8 cellular contexts compared by ENCODE assay signal in the genomic region with DNA sequence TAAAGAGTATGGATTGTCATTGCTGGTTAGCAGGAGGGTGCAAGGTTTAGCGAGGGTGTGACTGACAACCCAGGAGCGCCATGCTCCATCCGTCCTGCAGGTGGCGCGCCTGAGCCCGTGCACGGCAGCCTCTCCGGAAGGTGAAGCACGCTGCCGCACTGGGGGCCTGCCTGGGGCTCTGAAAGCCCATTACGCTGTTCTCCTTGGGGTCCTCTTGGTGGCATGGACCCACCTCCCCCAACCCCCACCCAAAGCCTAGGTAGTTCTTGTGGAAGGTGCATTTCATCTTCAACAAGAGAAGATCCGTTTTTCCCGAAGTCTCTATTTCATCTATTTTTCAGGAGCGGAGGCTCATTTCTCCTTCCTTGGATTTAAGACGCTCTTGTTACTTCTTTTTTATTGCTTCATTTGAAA.
DNase-seq lines count a peak whose midpoint lies in the region; ATAC-seq and TF ChIP-seq lines count a peak whose summit lies in the region.

No MANE protein-coding gene starts in this region.

- peaks cover 14% of the 10 kb centered on the region for H3K4me1 ChIP-seq in PC-9 (replicated peaks; ENCODE audit: insufficient read depth)

- ATAC-seq in left ventricle myocardium superior (no peak), GM18498 (IDR thresholded peaks at IDR 0.05; ENCODE audit: unreplicated experiment) (no peak)

- no peaks in the 10 kb centered on the region for H3F3A ChIP-seq in PC-9 (ENCODE audit: insufficient read depth, low read depth)

- peaks cover 10% of the 10 kb centered on the region; the same call in 1 of the 2 replicates for H3K27me3 ChIP-seq in PC-9 (ENCODE audit: insufficient read depth, low read depth)

- DNase-seq in GM12865 (ENCODE audit: low read depth), result peak; percentile 23
- peak in 1 of 2 experiments; percentile 33 for DNase-seq in PC-9
- peak; percentile 43 for DNase-seq in activated gamma-delta T cell treated with Interleukin-2 at 50 U/mL for 16 hours
- DNase-seq in left ventricle myocardium superior, result peak; percentile 46
- peak; percentile 26 to 47 (median 41) for DNase-seq in stimulated activated CD4-positive, alpha-beta T cell treated with anti-CD3 and anti-CD28 coated beads, Interleukin-1b, Interleukin-23, amount 100 ng/mL, for 24 hours (ENCODE audit: low read depth in 4 of 4, low spot score in 1 of 4)
- DNase-seq in NCI-H69 (lab: John Stamatoyannopoulos, UW), result no peak
- no peak for DNase-seq in NOMO-1 treated with dmso at 0.1 percent for 144 hours (lab: John Stamatoyannopoulos, UW; ENCODE audit: unreplicated experiment)

- TF ChIP-seq CTCF in GM12865 (IDR thresholded peaks at IDR 0.05; ENCODE audit: insufficient read depth, low read depth, low read length, missing control alignments), result peak; percentile 88
- peak; percentile 86 for TF ChIP-seq CTCF in PC-9 (conservative IDR thresholded peaks at IDR 0.05)

- intact Hi-C loops in PC-9 (cut with micrococcal nuclease; ENCODE audit: unreplicated experiment) (loop anchor here (2.0 kb wide), 1 partner anchor 87 kb away; no protein-coding TSS in a partner anchor), left ventricle myocardium superior (cut with micrococcal nuclease) (no loop called here)

- CTCF ChIA-PET in PC-9 (lab: Charles Lee), result interaction anchor here (0.7 kb wide), 1 partner anchor 307 kb away, joined by 4 read pairs; no protein-coding TSS in a partner anchor

- H3K4me3 ChIP-seq in GM12865 (ENCODE audit: low read depth, low read length) (no peak overlapping the region), PC-9 (no peak overlapping the region)

- POLR2A ChIA-PET in PC-9 (lab: Charles Lee; ENCODE audit: unreplicated experiment), result no interaction called here

- peaks cover 13% of the 10 kb centered on the region; the same call in 1 of the 2 replicates for H3K9me3 ChIP-seq in PC-9 (ENCODE audit: insufficient read depth, low read depth)

- H3K27ac ChIP-seq in PC-9, result no peak overlapping the region

- no peaks in the 10 kb centered on the region for H3K36me3 ChIP-seq in PC-9 (ENCODE audit: low read depth)

- no peak overlapping the region for H3K4me2 ChIP-seq in PC-9

- BruUV-seq in PC-9 (replicated peaks; lab: Mats Ljungman, UMichigan), result no TSS peak

- no peaks in the 10 kb centered on the region for H3K79me2 ChIP-seq in PC-9 (ENCODE audit: low read depth)

- H3K9me2 ChIP-seq in PC-9 (ENCODE audit: insufficient read depth), result no peaks in the 10 kb centered on the region

- no peaks in the 10 kb centered on the region for H4K20me1 ChIP-seq in PC-9 (ENCODE audit: insufficient read depth)

- H2AFZ ChIP-seq in PC-9, result no peak overlapping the region

Comparison
In these comparisons a context has a peak if more than half of its experiments do, and no peak if none do; other contexts are left out.
1. DNase-seq: peak in GM12865 (single experiment), activated gamma-delta T cell treated with Interleukin-2 at 50 U/mL for 16 hours (single experiment), left ventricle myocardium superior (single experiment) and stimulated activated CD4-positive, alpha-beta T cell treated with anti-CD3 and anti-CD28 coated beads, Interleukin-1b, Interleukin-23, amount 100 ng/mL, for 24 hours (4 of 4); none in NCI-H69 (single experiment) and NOMO-1 treated with dmso at 0.1 percent for 144 hours (single experiment).